In genomic region chr1:119080586-119080985, GRCh38 we compare ENCODE assay signal across 11 cellular contexts. TPM values are rescaled to one million over a fixed set of nuclear protein-coding genes. Genes with fewer than 3 reads are reported as not detected.
DNase-seq lines count a peak whose midpoint lies in the region; ATAC-seq and TF ChIP-seq lines count a peak whose summit lies in the region.
"Had no signal": no experiment of that assay in that cellular context is flagged by ENCODE, and none has a peak within 500 bp of the region (broad histone marks: within the 10 kb centered on the region; RNA-seq: fewer than 3 reads in every experiment).

No MANE protein-coding gene starts in this region.

- peak overlapping the region; percentile 48 for H3K4me2 ChIP-seq in KMS-11

- no peak for TF ChIP-seq CTCF in KMS-11 (conservative IDR thresholded peaks at IDR 0.05; ENCODE audit: low read depth, low read length)
- no peak for TF ChIP-seq CTCF in BE2C (IDR thresholded peaks at IDR 0.05; ENCODE audit: low read depth, low read length)

- no peak overlapping the region for H2AFZ ChIP-seq in KMS-11 (ENCODE audit: low read depth)

- no peaks in the 10 kb centered on the region for H3K27me3 ChIP-seq in KMS-11 (ENCODE audit: insufficient read depth, low read depth)
- H3K27me3 ChIP-seq in BE2C, result no peaks in the 10 kb centered on the region

- H3K4me1 ChIP-seq in KMS-11 (ENCODE audit: low read depth, poor library complexity, severe bottlenecking), result peaks cover 32% of the 10 kb centered on the region
- no peaks in the 10 kb centered on the region for H3K4me1 ChIP-seq in BE2C

- H3K27ac ChIP-seq in KMS-11, result peak overlapping the region; percentile 36; the same call in 1 of the 2 replicates
- H3K27ac ChIP-seq: WERI-Rb-1 had no signal

- H3K9ac ChIP-seq in KMS-11, result no peak overlapping the region

- ATAC-seq in HG03280 (IDR thresholded peaks at IDR 0.05; ENCODE audit: unreplicated experiment), result no peak
- ATAC-seq: left colon had no signal

- H3K36me3 ChIP-seq in KMS-11 (ENCODE audit: insufficient read depth), result no peaks in the 10 kb centered on the region
- no peaks in the 10 kb centered on the region for H3K36me3 ChIP-seq in BE2C
- H3K36me3 ChIP-seq: WERI-Rb-1 had no signal

- no peaks in the 10 kb centered on the region for H4K20me1 ChIP-seq in KMS-11 (ENCODE audit: insufficient read depth)

- H3K4me3 ChIP-seq in KMS-11 (IDR thresholded peaks at IDR 0.05; ENCODE audit: insufficient read depth, low read depth, low read length) (no peak overlapping the region), BE2C (ENCODE audit: low read depth, low read length) (no peak overlapping the region)

- H3K79me2 ChIP-seq in KMS-11 (ENCODE audit: insufficient read depth, low read depth), result no peaks in the 10 kb centered on the region

- no peaks in the 10 kb centered on the region for H3K9me3 ChIP-seq in BE2C

- DNase-seq in AG08395 (ENCODE audit: low spot score), result peak; percentile 87
- peak; percentile 65 for DNase-seq in cerebellar cortex (ENCODE audit: low spot score)
- DNase-seq in medulla oblongata (ENCODE audit: extremely low spot score), result peak; percentile 2
- no peak for DNase-seq in BE2C
- no peak for DNase-seq in NCI-H526 treated with DMSO at 0.1 percent for 48 hours (lab: John Stamatoyannopoulos, UW)
- DNase-seq in NCI-H69 (lab: John Stamatoyannopoulos, UW), result no peak
- DNase-seq: left colon; stimulated activated CD4-positive, alpha-beta T cell treated with anti-CD3 and anti-CD28 coated beads, Interleukin-4, amount 100 ng/mL, for 4 hours; WERI-Rb-1 had no signal

RNA-seq across cellular contexts. Expression of gene WARS2, which starts 59.9 kb away (rescaled TPM):
- 14.7 TPM for polyA plus RNA-seq in BE2C (2012; ENCODE audit: insufficient read depth, insufficient read length, low read depth)

Comparison
In these comparisons a context has a peak if more than half of its experiments do, and no peak if none do; other contexts are left out.
1. DNase-seq: peak in AG08395 (single experiment), cerebellar cortex (single experiment) and medulla oblongata (single experiment); none in BE2C (single experiment), NCI-H526 treated with DMSO at 0.1 percent for 48 hours (single experiment) and NCI-H69 (single experiment).